Comparison of ENCODE assay signal across 25 cellular contexts in genomic region chr3:64138656-64139375, GRCh38.
"Had no signal": no experiment of that assay in that cellular context is flagged by ENCODE, and none has a peak within 500 bp of the region (broad histone marks: within the 10 kb centered on the region; RNA-seq: fewer than 3 reads in every experiment).

No MANE protein-coding gene starts in this region.

- H3K27me3 ChIP-seq: ascending aorta, cardiac muscle cell, SJSA1 had no signal

- H3K9me3 Mint-ChIP-seq: activated B cell treated with CpG ODN at 0.5 μM for 24 hours; activated CD4-positive, alpha-beta T cell treated with anti-CD3 and anti-CD28 coated beads, Interleukin-2, amount 10 ng/mL, durations not matched to agents 24 days and 14 days; activated naive CD4-positive, alpha-beta T cell treated with anti-CD3 and anti-CD28 coated beads, Interleukin-2, amount 50 U/mL, for 72 hours; activated naive CD8-positive, alpha-beta T cell treated with anti-CD3 and anti-CD28 coated beads, Interleukin-2, amount 50 U/mL, for 24 hours; activated T-cell treated with anti-CD3 and anti-CD28 coated beads, Interleukin-2, amount 50 U/mL, for 24 hours; activated T-helper 1 cell treated with anti-CD3 and anti-CD28 coated beads, Interleukin-12 subunit alpha, Interleukin-12 subunit beta, Interleukin-2, Interleukin-4 antibody, amounts not matched to agents 30 ng/mL and 10 ng/mL and 1 ng/mL, durations not matched to agents 14 hours and 24 hours and 36 hours; brain; T-helper 2 cell treated with Interferon-gamma antibody and Interleukin-4, amounts not matched to agents 5 μg/mL and 100 μg/mL, for 36 hours had no signal

- H3K9me3 ChIP-seq: ascending aorta, SJSA1 had no signal

- H3K4me1 ChIP-seq: ascending aorta had no signal

- H3K4me3 Mint-ChIP-seq: activated B cell treated with CpG ODN at 0.5 μM for 24 hours; activated CD4-positive, alpha-beta T cell treated with anti-CD3 and anti-CD28 coated beads, Interleukin-2, amount 10 ng/mL, durations not matched to agents 24 days and 14 days; activated CD8-positive, alpha-beta memory T cell treated with anti-CD3 and anti-CD28 coated beads, Interleukin-2, amount 10 ng/mL, durations not matched to agents 7 days and 5 days; activated naive CD8-positive, alpha-beta T cell treated with anti-CD3 and anti-CD28 coated beads, Interleukin-2, amount 50 U/mL, for 24 hours; activated T-cell treated with anti-CD3 and anti-CD28 coated beads, Interleukin-2, amount 50 U/mL, for 24 hours; activated T-helper 1 cell treated with anti-CD3 and anti-CD28 coated beads, Interleukin-12 subunit alpha, Interleukin-12 subunit beta, Interleukin-2, Interleukin-4 antibody, amounts not matched to agents 30 ng/mL and 10 ng/mL and 1 ng/mL, durations not matched to agents 14 hours and 24 hours and 36 hours; brain; T-helper 2 cell treated with Interferon-gamma antibody and Interleukin-4, amounts not matched to agents 5 μg/mL and 100 μg/mL, for 36 hours had no signal

- DNase-seq: activated B cell treated with CpG ODN at 0.5 μM for 24 hours; activated CD4-positive, alpha-beta T cell treated with anti-CD3 and anti-CD28 coated beads for 1 hour; activated CD4-positive, alpha-beta T cell treated with anti-CD3 and anti-CD28 coated beads, Interleukin-2, amount 10 ng/mL, durations not matched to agents 24 days and 14 days; activated CD4-positive, alpha-beta T cell treated with anti-CD3 and anti-CD28 coated beads, Interleukin-2, amount 50 U/mL, for 48 hours; activated CD8-positive, alpha-beta memory T cell treated with anti-CD3 and anti-CD28 coated beads, Interleukin-2, amount 10 ng/mL, durations not matched to agents 7 days and 5 days; activated effector memory CD4-positive, alpha-beta T cell treated with Interleukin-2 at 50 U/mL for 16 hours; activated naive CD4-positive, alpha-beta T cell treated with Interleukin-2 at 50 U/mL for 16 hours; activated naive CD8-positive, alpha-beta T cell treated with anti-CD3 and anti-CD28 coated beads, Interleukin-2, amount 50 U/mL, for 24 hours; activated T-cell treated with anti-CD3 and anti-CD28 coated beads, Interleukin-2, amount 50 U/mL, for 24 hours; amniotic stem cell; Karpas-422; NCI-H1105 treated with DMSO at 0.1 percent for 48 hours; NCI-H1436 treated with DMSO at 0.1 percent for 48 hours; NCI-H187; NCI-H2081; NCI-H510A treated with DMSO at 0.1 percent for 48 hours; SHP77; SW 1271 had no signal

- H3K27ac ChIP-seq: ascending aorta, cardiac muscle cell, SJSA1 had no signal

- H3K27ac Mint-ChIP-seq: activated B cell treated with CpG ODN at 0.5 μM for 24 hours; activated CD4-positive, alpha-beta T cell treated with anti-CD3 and anti-CD28 coated beads, Interleukin-2, amount 10 ng/mL, durations not matched to agents 24 days and 14 days; activated CD8-positive, alpha-beta memory T cell treated with anti-CD3 and anti-CD28 coated beads, Interleukin-2, amount 10 ng/mL, durations not matched to agents 7 days and 5 days; activated naive CD4-positive, alpha-beta T cell treated with anti-CD3 and anti-CD28 coated beads, Interleukin-2, amount 50 U/mL, for 72 hours; activated naive CD8-positive, alpha-beta T cell treated with anti-CD3 and anti-CD28 coated beads, Interleukin-2, amount 50 U/mL, for 24 hours; activated T-cell treated with anti-CD3 and anti-CD28 coated beads, Interleukin-2, amount 50 U/mL, for 24 hours; activated T-helper 1 cell treated with anti-CD3 and anti-CD28 coated beads, Interleukin-12 subunit alpha, Interleukin-12 subunit beta, Interleukin-2, Interleukin-4 antibody, amounts not matched to agents 30 ng/mL and 10 ng/mL and 1 ng/mL, durations not matched to agents 14 hours and 24 hours and 36 hours; T-helper 2 cell treated with Interferon-gamma antibody and Interleukin-4, amounts not matched to agents 5 μg/mL and 100 μg/mL, for 36 hours had no signal

- H3K27me3 Mint-ChIP-seq: activated B cell treated with CpG ODN at 0.5 μM for 24 hours; activated CD4-positive, alpha-beta T cell treated with anti-CD3 and anti-CD28 coated beads, Interleukin-2, amount 10 ng/mL, durations not matched to agents 24 days and 14 days; activated CD8-positive, alpha-beta memory T cell treated with anti-CD3 and anti-CD28 coated beads, Interleukin-2, amount 10 ng/mL, durations not matched to agents 7 days and 5 days; activated T-cell treated with anti-CD3 and anti-CD28 coated beads, Interleukin-2, amount 50 U/mL, for 24 hours; brain had no signal

- H3K4me3 ChIP-seq: ascending aorta, cardiac muscle cell, SJSA1 had no signal

- H3K4me1 Mint-ChIP-seq: activated B cell treated with CpG ODN at 0.5 μM for 24 hours; activated CD4-positive, alpha-beta T cell treated with anti-CD3 and anti-CD28 coated beads, Interleukin-2, amount 10 ng/mL, durations not matched to agents 24 days and 14 days; activated CD8-positive, alpha-beta memory T cell treated with anti-CD3 and anti-CD28 coated beads, Interleukin-2, amount 10 ng/mL, durations not matched to agents 7 days and 5 days; activated naive CD8-positive, alpha-beta T cell treated with anti-CD3 and anti-CD28 coated beads, Interleukin-2, amount 50 U/mL, for 24 hours had no signal

- H3K36me3 Mint-ChIP-seq: activated CD8-positive, alpha-beta memory T cell treated with anti-CD3 and anti-CD28 coated beads, Interleukin-2, amount 10 ng/mL, durations not matched to agents 7 days and 5 days; activated naive CD4-positive, alpha-beta T cell treated with anti-CD3 and anti-CD28 coated beads, Interleukin-2, amount 50 U/mL, for 72 hours had no signal

- H3K36me3 ChIP-seq: cardiac muscle cell had no signal
